Comparison of ENCODE assay signal across 8 cellular contexts in the genomic region with DNA sequence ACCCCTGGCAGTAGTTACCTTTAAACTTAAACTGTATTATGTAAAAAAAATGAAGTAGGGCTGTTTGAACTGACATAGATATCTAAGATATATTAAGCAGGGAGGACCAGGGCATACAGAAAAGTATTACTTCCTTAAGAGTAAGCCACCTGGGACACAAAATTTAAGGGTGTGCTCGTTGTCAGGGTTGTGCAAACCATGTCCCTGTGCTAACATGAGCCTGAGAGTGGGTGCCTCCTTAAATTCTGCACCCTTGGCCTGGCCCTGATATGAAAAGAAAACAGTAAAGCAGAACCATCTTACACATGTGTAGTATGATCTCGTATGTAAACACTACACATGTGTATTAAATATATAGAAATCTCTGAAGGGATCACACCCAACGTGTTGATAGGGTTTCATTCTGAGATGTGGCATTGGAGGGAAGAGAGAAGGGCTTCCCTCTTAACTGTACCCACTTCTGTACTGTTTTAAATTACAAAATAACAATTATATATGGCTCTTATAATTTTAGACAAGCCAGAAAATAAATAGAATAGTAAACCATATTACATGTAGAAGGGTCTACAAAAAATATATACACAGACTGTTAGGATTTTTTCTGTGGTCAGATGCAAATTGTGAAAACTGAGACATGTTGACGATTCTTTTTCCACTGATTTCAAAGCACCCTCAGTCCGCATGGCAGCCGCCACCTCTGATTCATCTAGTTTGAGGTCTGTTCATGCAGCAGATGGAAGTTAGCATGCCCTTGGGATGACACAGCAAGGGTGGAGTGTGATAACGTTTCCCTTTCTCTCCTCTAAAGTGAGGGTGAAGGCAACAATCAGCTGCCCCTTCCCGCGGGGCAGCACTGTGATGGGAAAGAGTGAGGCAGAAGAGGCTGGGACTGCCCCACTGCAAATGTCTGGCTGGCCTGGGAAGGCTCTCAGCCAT.
DNase-seq lines count a peak whose midpoint lies in the region; ATAC-seq, FAIRE-seq and TF ChIP-seq lines count a peak whose summit lies in the region.

No MANE protein-coding gene starts in this region.

- no peaks in the 10 kb centered on the region for H3K27me3 ChIP-seq in effector memory CD4-positive, alpha-beta T cell (replicated peaks; ENCODE audit: control insufficient read depth, insufficient read depth, low read length, poor library complexity, severe bottlenecking)

- no peaks in the 10 kb centered on the region for H3K36me3 Mint-ChIP-seq in activated T-cell treated with anti-CD3 and anti-CD28 coated beads, Interleukin-2, amount 50 U/mL, for 24 hours (ENCODE audit: low read depth)
- H3K36me3 Mint-ChIP-seq in memory B cell, result no peaks in the 10 kb centered on the region

- H3K9me3 Mint-ChIP-seq in activated T-cell treated with anti-CD3 and anti-CD28 coated beads, Interleukin-2, amount 50 U/mL, for 24 hours, result no peaks in the 10 kb centered on the region
- no peaks in the 10 kb centered on the region for H3K9me3 Mint-ChIP-seq in memory B cell

- H3K36me3 ChIP-seq in kidney (ENCODE audit: control insufficient read depth in 1 of 2, insufficient read depth in 2 of 2, low read length in 2 of 2), result no peaks in the 10 kb centered on the region
- H3K36me3 ChIP-seq in effector memory CD4-positive, alpha-beta T cell (ENCODE audit: control insufficient read depth, insufficient read depth, low read length), result no peaks in the 10 kb centered on the region

- H3K4me1 Mint-ChIP-seq in activated T-cell treated with anti-CD3 and anti-CD28 coated beads, Interleukin-2, amount 50 U/mL, for 24 hours (ENCODE audit: low read depth), result peaks cover 18% of the 10 kb centered on the region
- H3K4me1 Mint-ChIP-seq in memory B cell, result peaks cover 12% of the 10 kb centered on the region

- TF ChIP-seq CTCF in AG09309 (IDR thresholded peaks at IDR 0.05; ENCODE audit: control insufficient read depth, insufficient read depth, low read depth, low read length, missing control alignments), result no peak
- no peak for TF ChIP-seq CTCF in kidney (IDR thresholded peaks at IDR 0.05; ENCODE audit: borderline replicate concordance, extremely low read depth, insufficient read depth)

- H3K27ac ChIP-seq in kidney (ENCODE audit: low read depth in 2 of 2, low read length in 2 of 2), result no peak overlapping the region
- no peak overlapping the region for H3K27ac ChIP-seq in effector memory CD4-positive, alpha-beta T cell (ENCODE audit: insufficient read depth, low read length, poor library complexity, severe bottlenecking)

- no peak overlapping the region for H3K4me3 Mint-ChIP-seq in activated T-cell treated with anti-CD3 and anti-CD28 coated beads, Interleukin-2, amount 50 U/mL, for 24 hours
- H3K4me3 Mint-ChIP-seq in memory B cell, result no peak overlapping the region

- no peaks in the 10 kb centered on the region for H3K4me1 ChIP-seq in kidney (ENCODE audit: control insufficient read depth in 1 of 2, insufficient read depth in 1 of 2, low read depth in 1 of 2, low read length in 2 of 2)
- no peaks in the 10 kb centered on the region for H3K4me1 ChIP-seq in effector memory CD4-positive, alpha-beta T cell (ENCODE audit: control insufficient read depth, insufficient read depth, low read length, poor library complexity, severe bottlenecking)

- peaks cover 23% of the 10 kb centered on the region for H3K27me3 Mint-ChIP-seq in activated T-cell treated with anti-CD3 and anti-CD28 coated beads, Interleukin-2, amount 50 U/mL, for 24 hours
- peaks cover 15% of the 10 kb centered on the region for H3K27me3 Mint-ChIP-seq in memory B cell

- intact Hi-C loops in kidney (cut with DNase I), result no loop called here

- no peak for FAIRE-seq in kidney (lab: Jason Lieb, UNC)

- ATAC-seq in GM21529 (IDR thresholded peaks at IDR 0.05; ENCODE audit: unreplicated experiment) (peak; percentile 50), memory B cell (ENCODE audit: low read depth) (peak; percentile 97), GM18870 (IDR thresholded peaks at IDR 0.05; ENCODE audit: unreplicated experiment) (no peak)

- peak overlapping the region; percentile 9 for H3K27ac Mint-ChIP-seq in activated T-cell treated with anti-CD3 and anti-CD28 coated beads, Interleukin-2, amount 50 U/mL, for 24 hours
- H3K27ac Mint-ChIP-seq in memory B cell, result no peak overlapping the region

- peak; percentile 50 for DNase-seq in AG09309 (ENCODE audit: low read depth)
- no peak for DNase-seq in activated T-cell treated with anti-CD3 and anti-CD28 coated beads, Interleukin-2, amount 50 U/mL, for 24 hours
- no peak for DNase-seq in memory B cell (ENCODE audit: low spot score in 2 of 2)
- DNase-seq in kidney, result no peak
- no peak for DNase-seq in effector memory CD4-positive, alpha-beta T cell
- no peak for DNase-seq in NCI-H1105 (lab: John Stamatoyannopoulos, UW)

- no peak overlapping the region for H3K4me3 ChIP-seq in AG09309 (ENCODE audit: control insufficient read depth, low read depth, low read length)
- H3K4me3 ChIP-seq in kidney (ENCODE audit: low read length in 2 of 2), result no peak overlapping the region
- no peak overlapping the region for H3K4me3 ChIP-seq in effector memory CD4-positive, alpha-beta T cell (ENCODE audit: insufficient read depth, low read depth, low read length, poor library complexity, severe bottlenecking)

- no peaks in the 10 kb centered on the region for H3K9me3 ChIP-seq in kidney (ENCODE audit: control insufficient read depth in 1 of 2, low read length in 2 of 2)
- no peaks in the 10 kb centered on the region for H3K9me3 ChIP-seq in effector memory CD4-positive, alpha-beta T cell (ENCODE audit: control insufficient read depth, low read length)

- H3K9ac ChIP-seq in kidney (ENCODE audit: low read length in 2 of 2), result no peak overlapping the region
